ENCODE assay signal across 17 cellular contexts in the genomic region with DNA sequence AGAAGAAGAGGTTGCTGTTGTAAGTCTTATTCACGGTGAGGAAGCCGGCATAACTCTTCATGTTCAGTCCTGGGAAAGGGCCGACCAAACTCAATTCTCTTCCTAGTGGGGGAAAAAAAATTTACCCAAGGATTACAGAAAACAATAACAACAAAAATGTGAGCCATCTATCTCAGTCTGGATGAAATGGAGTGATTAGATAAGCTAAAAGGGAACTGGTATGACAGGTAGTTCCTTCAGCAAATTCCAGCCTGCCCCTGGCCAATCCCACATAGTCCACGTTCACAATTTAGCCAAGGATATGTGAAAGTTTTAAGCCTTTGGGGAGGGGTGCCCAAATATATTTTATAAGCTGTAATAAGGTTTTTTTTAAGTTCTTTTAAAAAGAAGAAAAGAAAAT. TPM values are rescaled to one million over a fixed set of nuclear protein-coding genes. Genes with fewer than 3 reads are reported as not detected.
DNase-seq lines count a peak whose midpoint lies in the region; ATAC-seq, FAIRE-seq and TF ChIP-seq lines count a peak whose summit lies in the region.
"Had no signal": no experiment of that assay in that cellular context is flagged by ENCODE, and none has a peak within 500 bp of the region (broad histone marks: within the 10 kb centered on the region; RNA-seq: fewer than 3 reads in every experiment).

No MANE protein-coding gene starts in this region.

- no peak overlapping the region for H3K4me3 Mint-ChIP-seq in mesothelial cell of epicardium
- H3K4me3 Mint-ChIP-seq: CD4-positive, CD25-positive, alpha-beta regulatory T cell; H9 had no signal

- H3K36me3 Mint-ChIP-seq in mesothelial cell of epicardium: no peaks in the 10 kb centered on the region
- H3K36me3 Mint-ChIP-seq: CD4-positive, CD25-positive, alpha-beta regulatory T cell had no signal

- H3K27me3 Mint-ChIP-seq in mesothelial cell of epicardium (ENCODE audit: low read depth): peaks cover 2% of the 10 kb centered on the region

- intact Hi-C loops in mammary epithelial cell (cut with micrococcal nuclease): loop anchor here (1.0 to 5.0 kb wide), 3 partner anchors 75 to 233 kb away; no protein-coding TSS in a partner anchor

- no peaks in the 10 kb centered on the region for H3K9me1 ChIP-seq in keratinocyte (ENCODE audit: control insufficient read depth, extremely low read depth, insufficient read depth, low read length)

- H3K79me2 ChIP-seq in mammary epithelial cell (ENCODE audit: insufficient read depth, low read length) (no peaks in the 10 kb centered on the region), keratinocyte (ENCODE audit: control insufficient read depth, insufficient read depth, low read length) (no peaks in the 10 kb centered on the region)

- peaks cover 26% of the 10 kb centered on the region for H3K4me1 Mint-ChIP-seq in mesothelial cell of epicardium

- peaks cover 31 to 67% (median 52%) of the 10 kb centered on the region in 10 experiments for H3K4me1 ChIP-seq in BLaER1 treated with 17β-estradiol and CSF1 and Interleukin-3, amounts not matched to agents 10 nM and 100 nM
- peaks cover 54% of the 10 kb centered on the region for H3K4me1 ChIP-seq in mammary epithelial cell (ENCODE audit: insufficient read depth, low read length)
- H3K4me1 ChIP-seq in keratinocyte (ENCODE audit: control insufficient read depth, extremely low read depth, insufficient read depth, low read length): peaks cover 48% of the 10 kb centered on the region

- dilution Hi-C loops in mammary epithelial cell (cut with HindIII; ENCODE audit: low sequenced_read_pairs): no loop called here
- dilution Hi-C loops in keratinocyte (cut with MboI; ENCODE audit: extremely low pct_ligation_motif_present, low sequenced_read_pairs): loop anchor here (25.0 kb wide), 1 partner anchor 175 kb away; no protein-coding TSS in a partner anchor

- H3K9ac ChIP-seq in BLaER1 treated with 17β-estradiol and CSF1 and Interleukin-3, amounts not matched to agents 10 nM and 100 nM: no peak overlapping the region
- no peak overlapping the region for H3K9ac ChIP-seq in mammary epithelial cell (ENCODE audit: insufficient read depth, low read length)
- no peak overlapping the region for H3K9ac ChIP-seq in keratinocyte (ENCODE audit: control insufficient read depth, extremely low read depth, insufficient read depth, low read length)
- H3K9ac ChIP-seq: BLaER1 had no signal

- no peak overlapping the region for H3K27ac ChIP-seq in BLaER1 treated with 17β-estradiol and CSF1 and Interleukin-3, amounts not matched to agents 10 nM and 100 nM
- H3K27ac ChIP-seq in mammary epithelial cell (ENCODE audit: insufficient read depth, low read depth, low read length): no peak overlapping the region
- peak overlapping the region; percentile 39 for H3K27ac ChIP-seq in keratinocyte (ENCODE audit: control insufficient read depth, insufficient read depth, low read length)
- H3K27ac ChIP-seq: BLaER1 had no signal

- H3K27ac Mint-ChIP-seq in mesothelial cell of epicardium: no peak overlapping the region
- H3K27ac Mint-ChIP-seq: CD4-positive, CD25-positive, alpha-beta regulatory T cell; H9 had no signal

- BruUV-seq in mammary epithelial cell (replicated peaks; lab: Mats Ljungman, UMichigan): no TSS peak

- CTCF ChIA-PET in mammary epithelial cell (lab: Charles Lee; ENCODE audit: low non-redundant PET): no interaction called here

- no peak for FAIRE-seq in keratinocyte (lab: Jason Lieb, UNC)

- no peaks in the 10 kb centered on the region; a peak in 1 of 22 replicates for H3K9me3 ChIP-seq in BLaER1 treated with 17β-estradiol and CSF1 and Interleukin-3, amounts not matched to agents 10 nM and 100 nM (replicated peaks in 1 of 11)
- no peaks in the 10 kb centered on the region for H3K9me3 ChIP-seq in mammary epithelial cell (replicated peaks; ENCODE audit: insufficient read depth, low read length)
- peaks cover 2% of the 10 kb centered on the region for H3K9me3 ChIP-seq in keratinocyte (ENCODE audit: control insufficient read depth, low read depth, low read length)
- H3K9me3 ChIP-seq: BLaER1 had no signal

- peak overlapping the region in 6 of 11 experiments; percentile 55 to 79 (median 62); a peak in 9 of 22 replicates for H3K4me2 ChIP-seq in BLaER1 treated with 17β-estradiol and CSF1 and Interleukin-3, amounts not matched to agents 10 nM and 100 nM
- H3K4me2 ChIP-seq in mammary epithelial cell (ENCODE audit: insufficient read depth, low read depth, low read length) (peak overlapping the region; percentile 22), keratinocyte (ENCODE audit: control insufficient read depth, extremely low read depth, insufficient read depth, low read depth, low read length) (peak overlapping the region; percentile 69)

- peaks cover 0 to 57% (median 0%) of the 10 kb centered on the region in 11 experiments; a peak in 2 of 22 replicates for H3K27me3 ChIP-seq in BLaER1 treated with 17β-estradiol and CSF1 and Interleukin-3, amounts not matched to agents 10 nM and 100 nM
- H3K27me3 ChIP-seq in mammary epithelial cell (ENCODE audit: insufficient read depth, low read length): no peaks in the 10 kb centered on the region
- H3K27me3 ChIP-seq in keratinocyte (ENCODE audit: control insufficient read depth, extremely low read depth, insufficient read depth, low read length): no peaks in the 10 kb centered on the region
- H3K27me3 ChIP-seq: BLaER1 had no signal

- no peak for TF ChIP-seq EP300 in Ishikawa (IDR thresholded peaks at IDR 0.05; ENCODE audit: borderline replicate concordance)

- peaks cover 6% of the 10 kb centered on the region for H3K9me3 Mint-ChIP-seq in mesothelial cell of epicardium
- H3K9me3 Mint-ChIP-seq: CD4-positive, CD25-positive, alpha-beta regulatory T cell had no signal

- no peak for TF ChIP-seq RAD21 in Ishikawa (IDR thresholded peaks at IDR 0.05; ENCODE audit: low read depth)

- no peak for ATAC-seq in GM18858 (IDR thresholded peaks at IDR 0.05; ENCODE audit: unreplicated experiment)

- no peak overlapping the region for H2AFZ ChIP-seq in mammary epithelial cell (ENCODE audit: low read depth, low read length)
- H2AFZ ChIP-seq in keratinocyte (ENCODE audit: control insufficient read depth, low read length): no peak overlapping the region

- H4K20me1 ChIP-seq in BLaER1 treated with 17β-estradiol and CSF1 and Interleukin-3, amounts not matched to agents 10 nM and 100 nM: no peaks in the 10 kb centered on the region; a peak in 1 of 22 replicates
- H4K20me1 ChIP-seq in mammary epithelial cell (ENCODE audit: insufficient read depth, low read length): no peaks in the 10 kb centered on the region
- H4K20me1 ChIP-seq in keratinocyte (ENCODE audit: control insufficient read depth, extremely low read depth, insufficient read depth, low read length): no peaks in the 10 kb centered on the region
- H4K20me1 ChIP-seq: BLaER1 had no signal

- 87% methylated on average over 4 of the region's 4 CpGs for whole genome bisulfite sequencing in mammary epithelial cell (ENCODE audit: low coverage, missing lambda C conversion rate)

- H3K36me3 ChIP-seq in BLaER1 treated with 17β-estradiol and CSF1 and Interleukin-3, amounts not matched to agents 10 nM and 100 nM: no peaks in the 10 kb centered on the region
- H3K36me3 ChIP-seq in mammary epithelial cell (ENCODE audit: insufficient read depth, low read length) (no peaks in the 10 kb centered on the region), keratinocyte (ENCODE audit: control insufficient read depth in 2 of 2, extremely low read depth in 1 of 2, insufficient read depth in 2 of 2, low read length in 2 of 2) (no peaks in the 10 kb centered on the region)
- H3K36me3 ChIP-seq: BLaER1 had no signal

- DNase-seq in mammary epithelial cell: no peak
- DNase-seq in keratinocyte (ENCODE audit: low read depth, low spot score): no peak
- DNase-seq in foreskin fibroblast: no peak
- DNase-seq in G401 (ENCODE audit: low spot score): no peak
- no peak for DNase-seq in mesothelial cell of epicardium (ENCODE audit: low spot score in 2 of 2, unreplicated experiment in 2 of 2)
- DNase-seq: 8988T; AML-193; CD4-positive, CD25-positive, alpha-beta regulatory T cell; DMS153; DMS79 treated with DMSO at 0.1 percent for 48 hours; GF-D8; GOT3; H9 had no signal

- TF ChIP-seq CTCF in mammary epithelial cell (conservative IDR thresholded peaks at IDR 0.05 in 1 of 2, IDR thresholded peaks at IDR 0.05 in 1 of 2; ENCODE audit: extremely low read depth in 1 of 2, insufficient read depth in 1 of 2, low read depth in 1 of 2, low read length in 2 of 2): no peak
- no peak for TF ChIP-seq CTCF in keratinocyte (optimal IDR thresholded peaks at IDR 0.05 in 1 of 3, IDR thresholded peaks at IDR 0.05 in 1 of 3, conservative IDR thresholded peaks at IDR 0.05 in 1 of 3; ENCODE audit: extremely low read depth in 1 of 3, insufficient read depth in 2 of 3, low read length in 3 of 3)
- no peak for TF ChIP-seq CTCF in foreskin fibroblast (IDR thresholded peaks at IDR 0.05; ENCODE audit: low read depth, low read length)
- no peak for TF ChIP-seq CTCF in mesothelial cell of epicardium (IDR thresholded peaks at IDR 0.05; ENCODE audit: unreplicated experiment)

- H3K4me3 ChIP-seq in BLaER1 treated with 17β-estradiol and CSF1 and Interleukin-3, amounts not matched to agents 10 nM and 100 nM: no peak overlapping the region
- H3K4me3 ChIP-seq in mammary epithelial cell (replicated peaks in 1 of 3; ENCODE audit: insufficient read depth in 1 of 3, low read depth in 2 of 3, low read length in 3 of 3): no peak overlapping the region
- peak overlapping the region in 1 of 3 experiments; percentile 11 for H3K4me3 ChIP-seq in keratinocyte (ENCODE audit: control insufficient read depth in 2 of 3, extremely low read depth in 1 of 3, insufficient read depth in 2 of 3, low read depth in 1 of 3, low read length in 3 of 3)
- H3K4me3 ChIP-seq in foreskin fibroblast (ENCODE audit: low read depth in 1 of 2, low read length in 2 of 2): no peak overlapping the region
- H3K4me3 ChIP-seq: BLaER1 had no signal

- in situ Hi-C loops in mammary epithelial cell (cut with MboI; ENCODE audit: low sequenced_read_pairs in 2 of 2) (loop anchor here in 1 of 2 donors (10.0 kb wide), 1 partner anchor 292 kb away; no protein-coding TSS in a partner anchor), G401 (cut with HindIII; ENCODE audit: low sequenced_read_pairs) (no loop called here)

TF ChIP-seq in Ishikawa, 13 proteins besides CTCF, POLR2A, EP300 and RAD21 (continues in another document):
- TF ChIP-seq EGR1 (IDR thresholded peaks at IDR 0.05): no peak
- TF ChIP-seq TCF12 (IDR thresholded peaks at IDR 0.05; ENCODE audit: low read depth): no peak; the same call in 1 of the 2 replicates

RNA-seq across cellular contexts. Expression of gene CPVL, which starts 33.6 kb away (rescaled TPM):
- total RNA-seq in mammary epithelial cell (not detected), mesothelial cell of epicardium (10.7 to 11.4 TPM (median 11.1 TPM) in 3 replicates)
- polyA plus RNA-seq in mammary epithelial cell (0.57 TPM), keratinocyte (2.4 to 9.8 TPM (median 7.8 TPM) in 3 replicates)
- polyA minus RNA-seq in mammary epithelial cell (not detected), keratinocyte (0.72 to 11.0 TPM (median 7.6 TPM) in 3 replicates)
- polyA plus RNA-seq in keratinocyte (2011; ENCODE audit: low read depth): 2.7 TPM
- 2.1 and 3.4 TPM in 2 replicates for polyA plus RNA-seq in keratinocyte (2011; cell fraction: cytosol; rRNA removed)
- polyA plus RNA-seq in keratinocyte (2011; cell fraction: nucleus; rRNA removed): 5.1 and 5.6 TPM in 2 replicates
- 1.1 and 2.9 TPM in 2 replicates for polyA plus RNA-seq in keratinocyte (2012; ENCODE audit: low replicate concordance)
- polyA minus RNA-seq in keratinocyte (2011; cell fraction: cytosol; rRNA and poly(A)+ RNA removed): 4.8 TPM
- 2.7 and 7.0 TPM in 2 replicates for polyA minus RNA-seq in keratinocyte (2011; cell fraction: nucleus; rRNA and poly(A)+ RNA removed)
- not detected in 2 replicates for total RNA-seq in G401 (2014; rRNA removed; shearing (Covaris generic))
